Comparison of ENCODE assay signal across 1 cellular context in the genomic region with DNA sequence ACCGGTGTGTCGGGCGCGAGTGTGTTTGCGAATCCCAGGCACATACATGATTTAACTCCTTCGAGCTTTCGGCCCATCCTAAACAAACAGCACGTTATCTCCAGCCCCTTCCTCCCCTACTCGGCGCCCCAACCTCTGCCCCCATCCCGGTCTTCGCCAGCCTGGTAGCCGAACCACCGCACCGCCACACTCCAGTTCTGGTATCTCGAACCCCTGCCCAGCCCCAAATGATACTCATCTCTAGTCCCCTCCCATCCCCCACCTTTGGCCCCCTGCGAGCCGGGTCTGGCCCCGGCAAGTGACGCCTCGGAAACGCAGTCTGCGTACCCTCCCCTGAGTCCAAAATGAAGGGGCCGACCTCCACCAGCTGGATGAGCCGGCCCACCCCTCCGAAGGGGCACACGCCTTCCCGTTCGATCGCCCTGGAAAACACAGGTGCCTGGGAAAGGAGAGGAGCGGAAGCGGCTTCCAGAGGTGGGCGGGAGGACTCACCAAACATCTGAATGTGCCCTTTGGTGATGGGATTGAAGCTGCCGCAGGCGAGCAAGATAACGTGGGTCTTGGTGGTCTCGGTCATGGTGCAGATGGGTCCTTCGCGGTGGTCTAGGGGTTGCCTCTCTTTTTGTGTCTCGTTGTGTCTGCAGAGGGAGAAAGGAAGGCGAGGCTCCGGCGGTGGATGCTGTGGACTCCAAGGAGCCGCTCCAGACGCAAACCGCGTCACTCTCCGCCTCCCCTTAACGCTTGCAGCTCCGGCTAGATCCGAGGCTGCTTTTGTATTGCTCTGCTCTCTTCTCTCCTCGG.
TF ChIP-seq lines count a peak whose summit lies in the region.

Gene NMNAT2, minus strand, starts transcription at position 690 of the 801 bp plus-strand sequence. Its CDS starts 113 bp downstream, at position 577.

TF ChIP-seq in WTC11, 78 proteins besides CTCF, POLR2A, EP300 and RAD21 (continued from another document and continues in another):
- TF ChIP-seq KAT7 (CRISPR knock-in tag; IDR thresholded peaks at IDR 0.05; ENCODE audit: borderline replicate concordance) (no peak; the same call in 1 of the 2 replicates), SP1 (CRISPR knock-in tag; conservative IDR thresholded peaks at IDR 0.05) (0 out of 2 replicates have a peak, but pooled peaks have one; percentile 20), ZNF416 (CRISPR knock-in tag; IDR thresholded peaks at IDR 0.05) (no peak), SOX15 (CRISPR knock-in tag; IDR thresholded peaks at IDR 0.05) (no peak), TCF7 (CRISPR knock-in tag; IDR thresholded peaks at IDR 0.05; ENCODE audit: low read depth) (no peak), GRHL2 (CRISPR knock-in tag; IDR thresholded peaks at IDR 0.05; ENCODE audit: insufficient replicate concordance, severe bottlenecking) (no peak), FOXP1 (CRISPR knock-in tag; IDR thresholded peaks at IDR 0.05; ENCODE audit: borderline replicate concordance) (peak; percentile 60; the same call in 1 of the 2 replicates), ETV6 (CRISPR knock-in tag; IDR thresholded peaks at IDR 0.05) (no peak; the same call in 1 of the 2 replicates), USF2 (CRISPR knock-in tag; IDR thresholded peaks at IDR 0.05) (no peak), CREB1 (CRISPR knock-in tag; IDR thresholded peaks at IDR 0.05) (peak; percentile 52; the same call in 1 of the 2 replicates), ZNF396 (CRISPR knock-in tag; IDR thresholded peaks at IDR 0.05; ENCODE audit: borderline replicate concordance) (no peak), MXD4 (CRISPR knock-in tag; IDR thresholded peaks at IDR 0.05; ENCODE audit: borderline replicate concordance) (no peak), ZNF121 (CRISPR knock-in tag; IDR thresholded peaks at IDR 0.05) (peak; percentile 97), E2F4 (CRISPR knock-in tag; IDR thresholded peaks at IDR 0.05; ENCODE audit: borderline replicate concordance, low read depth) (no peak), ZBTB21 (CRISPR knock-in tag; IDR thresholded peaks at IDR 0.05; ENCODE audit: borderline replicate concordance) (no peak)
- TF ChIP-seq, protein P1, sequence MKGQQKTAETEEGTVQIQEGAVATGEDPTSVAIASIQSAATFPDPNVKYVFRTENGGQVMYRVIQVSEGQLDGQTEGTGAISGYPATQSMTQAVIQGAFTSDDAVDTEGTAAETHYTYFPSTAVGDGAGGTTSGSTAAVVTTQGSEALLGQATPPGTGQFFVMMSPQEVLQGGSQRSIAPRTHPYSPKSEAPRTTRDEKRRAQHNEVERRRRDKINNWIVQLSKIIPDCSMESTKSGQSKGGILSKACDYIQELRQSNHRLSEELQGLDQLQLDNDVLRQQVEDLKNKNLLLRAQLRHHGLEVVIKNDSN (CRISPR knock-in tag; IDR thresholded peaks at IDR 0.05), result no peak
- TF ChIP-seq, protein P2, sequence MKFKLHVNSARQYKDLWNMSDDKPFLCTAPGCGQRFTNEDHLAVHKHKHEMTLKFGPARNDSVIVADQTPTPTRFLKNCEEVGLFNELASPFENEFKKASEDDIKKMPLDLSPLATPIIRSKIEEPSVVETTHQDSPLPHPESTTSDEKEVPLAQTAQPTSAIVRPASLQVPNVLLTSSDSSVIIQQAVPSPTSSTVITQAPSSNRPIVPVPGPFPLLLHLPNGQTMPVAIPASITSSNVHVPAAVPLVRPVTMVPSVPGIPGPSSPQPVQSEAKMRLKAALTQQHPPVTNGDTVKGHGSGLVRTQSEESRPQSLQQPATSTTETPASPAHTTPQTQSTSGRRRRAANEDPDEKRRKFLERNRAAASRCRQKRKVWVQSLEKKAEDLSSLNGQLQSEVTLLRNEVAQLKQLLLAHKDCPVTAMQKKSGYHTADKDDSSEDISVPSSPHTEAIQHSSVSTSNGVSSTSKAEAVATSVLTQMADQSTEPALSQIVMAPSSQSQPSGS (CRISPR knock-in tag; IDR thresholded peaks at IDR 0.05; ENCODE audit: borderline replicate concordance, low read depth), result no peak
- TF ChIP-seq, protein P3, sequence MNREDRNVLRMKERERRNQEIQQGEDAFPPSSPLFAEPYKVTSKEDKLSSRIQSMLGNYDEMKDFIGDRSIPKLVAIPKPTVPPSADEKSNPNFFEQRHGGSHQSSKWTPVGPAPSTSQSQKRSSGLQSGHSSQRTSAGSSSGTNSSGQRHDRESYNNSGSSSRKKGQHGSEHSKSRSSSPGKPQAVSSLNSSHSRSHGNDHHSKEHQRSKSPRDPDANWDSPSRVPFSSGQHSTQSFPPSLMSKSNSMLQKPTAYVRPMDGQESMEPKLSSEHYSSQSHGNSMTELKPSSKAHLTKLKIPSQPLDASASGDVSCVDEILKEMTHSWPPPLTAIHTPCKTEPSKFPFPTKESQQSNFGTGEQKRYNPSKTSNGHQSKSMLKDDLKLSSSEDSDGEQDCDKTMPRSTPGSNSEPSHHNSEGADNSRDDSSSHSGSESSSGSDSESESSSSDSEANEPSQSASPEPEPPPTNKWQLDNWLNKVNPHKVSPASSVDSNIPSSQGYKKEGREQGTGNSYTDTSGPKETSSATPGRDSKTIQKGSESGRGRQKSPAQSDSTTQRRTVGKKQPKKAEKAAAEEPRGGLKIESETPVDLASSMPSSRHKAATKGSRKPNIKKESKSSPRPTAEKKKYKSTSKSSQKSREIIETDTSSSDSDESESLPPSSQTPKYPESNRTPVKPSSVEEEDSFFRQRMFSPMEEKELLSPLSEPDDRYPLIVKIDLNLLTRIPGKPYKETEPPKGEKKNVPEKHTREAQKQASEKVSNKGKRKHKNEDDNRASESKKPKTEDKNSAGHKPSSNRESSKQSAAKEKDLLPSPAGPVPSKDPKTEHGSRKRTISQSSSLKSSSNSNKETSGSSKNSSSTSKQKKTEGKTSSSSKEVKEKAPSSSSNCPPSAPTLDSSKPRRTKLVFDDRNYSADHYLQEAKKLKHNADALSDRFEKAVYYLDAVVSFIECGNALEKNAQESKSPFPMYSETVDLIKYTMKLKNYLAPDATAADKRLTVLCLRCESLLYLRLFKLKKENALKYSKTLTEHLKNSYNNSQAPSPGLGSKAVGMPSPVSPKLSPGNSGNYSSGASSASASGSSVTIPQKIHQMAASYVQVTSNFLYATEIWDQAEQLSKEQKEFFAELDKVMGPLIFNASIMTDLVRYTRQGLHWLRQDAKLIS (CRISPR knock-in tag; IDR thresholded peaks at IDR 0.05; ENCODE audit: borderline replicate concordance), result no peak
- TF ChIP-seq, protein P4, sequence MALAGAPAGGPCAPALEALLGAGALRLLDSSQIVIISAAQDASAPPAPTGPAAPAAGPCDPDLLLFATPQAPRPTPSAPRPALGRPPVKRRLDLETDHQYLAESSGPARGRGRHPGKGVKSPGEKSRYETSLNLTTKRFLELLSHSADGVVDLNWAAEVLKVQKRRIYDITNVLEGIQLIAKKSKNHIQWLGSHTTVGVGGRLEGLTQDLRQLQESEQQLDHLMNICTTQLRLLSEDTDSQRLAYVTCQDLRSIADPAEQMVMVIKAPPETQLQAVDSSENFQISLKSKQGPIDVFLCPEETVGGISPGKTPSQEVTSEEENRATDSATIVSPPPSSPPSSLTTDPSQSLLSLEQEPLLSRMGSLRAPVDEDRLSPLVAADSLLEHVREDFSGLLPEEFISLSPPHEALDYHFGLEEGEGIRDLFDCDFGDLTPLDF (CRISPR knock-in tag; IDR thresholded peaks at IDR 0.05), result no peak
- TF ChIP-seq, protein P5, sequence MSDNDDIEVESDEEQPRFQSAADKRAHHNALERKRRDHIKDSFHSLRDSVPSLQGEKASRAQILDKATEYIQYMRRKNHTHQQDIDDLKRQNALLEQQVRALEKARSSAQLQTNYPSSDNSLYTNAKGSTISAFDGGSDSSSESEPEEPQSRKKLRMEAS (CRISPR knock-in tag; IDR thresholded peaks at IDR 0.05), result peak; percentile 69; the same call in 1 of the 2 replicates
- TF ChIP-seq, protein P6, sequence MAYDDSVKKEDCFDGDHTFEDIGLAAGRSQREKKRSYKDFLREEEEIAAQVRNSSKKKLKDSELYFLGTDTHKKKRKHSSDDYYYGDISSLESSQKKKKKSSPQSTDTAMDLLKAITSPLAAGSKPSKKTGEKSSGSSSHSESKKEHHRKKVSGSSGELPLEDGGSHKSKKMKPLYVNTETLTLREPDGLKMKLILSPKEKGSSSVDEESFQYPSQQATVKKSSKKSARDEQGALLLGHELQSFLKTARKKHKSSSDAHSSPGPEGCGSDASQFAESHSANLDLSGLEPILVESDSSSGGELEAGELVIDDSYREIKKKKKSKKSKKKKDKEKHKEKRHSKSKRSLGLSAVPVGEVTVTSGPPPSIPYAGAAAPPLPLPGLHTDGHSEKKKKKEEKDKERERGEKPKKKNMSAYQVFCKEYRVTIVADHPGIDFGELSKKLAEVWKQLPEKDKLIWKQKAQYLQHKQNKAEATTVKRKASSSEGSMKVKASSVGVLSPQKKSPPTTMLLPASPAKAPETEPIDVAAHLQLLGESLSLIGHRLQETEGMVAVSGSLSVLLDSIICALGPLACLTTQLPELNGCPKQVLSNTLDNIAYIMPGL (CRISPR knock-in tag; IDR thresholded peaks at IDR 0.05), result no peak
- TF ChIP-seq, protein P7, sequence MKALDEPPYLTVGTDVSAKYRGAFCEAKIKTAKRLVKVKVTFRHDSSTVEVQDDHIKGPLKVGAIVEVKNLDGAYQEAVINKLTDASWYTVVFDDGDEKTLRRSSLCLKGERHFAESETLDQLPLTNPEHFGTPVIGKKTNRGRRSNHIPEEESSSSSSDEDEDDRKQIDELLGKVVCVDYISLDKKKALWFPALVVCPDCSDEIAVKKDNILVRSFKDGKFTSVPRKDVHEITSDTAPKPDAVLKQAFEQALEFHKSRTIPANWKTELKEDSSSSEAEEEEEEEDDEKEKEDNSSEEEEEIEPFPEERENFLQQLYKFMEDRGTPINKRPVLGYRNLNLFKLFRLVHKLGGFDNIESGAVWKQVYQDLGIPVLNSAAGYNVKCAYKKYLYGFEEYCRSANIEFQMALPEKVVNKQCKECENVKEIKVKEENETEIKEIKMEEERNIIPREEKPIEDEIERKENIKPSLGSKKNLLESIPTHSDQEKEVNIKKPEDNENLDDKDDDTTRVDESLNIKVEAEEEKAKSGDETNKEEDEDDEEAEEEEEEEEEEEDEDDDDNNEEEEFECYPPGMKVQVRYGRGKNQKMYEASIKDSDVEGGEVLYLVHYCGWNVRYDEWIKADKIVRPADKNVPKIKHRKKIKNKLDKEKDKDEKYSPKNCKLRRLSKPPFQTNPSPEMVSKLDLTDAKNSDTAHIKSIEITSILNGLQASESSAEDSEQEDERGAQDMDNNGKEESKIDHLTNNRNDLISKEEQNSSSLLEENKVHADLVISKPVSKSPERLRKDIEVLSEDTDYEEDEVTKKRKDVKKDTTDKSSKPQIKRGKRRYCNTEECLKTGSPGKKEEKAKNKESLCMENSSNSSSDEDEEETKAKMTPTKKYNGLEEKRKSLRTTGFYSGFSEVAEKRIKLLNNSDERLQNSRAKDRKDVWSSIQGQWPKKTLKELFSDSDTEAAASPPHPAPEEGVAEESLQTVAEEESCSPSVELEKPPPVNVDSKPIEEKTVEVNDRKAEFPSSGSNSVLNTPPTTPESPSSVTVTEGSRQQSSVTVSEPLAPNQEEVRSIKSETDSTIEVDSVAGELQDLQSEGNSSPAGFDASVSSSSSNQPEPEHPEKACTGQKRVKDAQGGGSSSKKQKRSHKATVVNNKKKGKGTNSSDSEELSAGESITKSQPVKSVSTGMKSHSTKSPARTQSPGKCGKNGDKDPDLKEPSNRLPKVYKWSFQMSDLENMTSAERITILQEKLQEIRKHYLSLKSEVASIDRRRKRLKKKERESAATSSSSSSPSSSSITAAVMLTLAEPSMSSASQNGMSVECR (CRISPR knock-in tag; IDR thresholded peaks at IDR 0.05; ENCODE audit: borderline replicate concordance), result no peak
- TF ChIP-seq, protein P8, sequence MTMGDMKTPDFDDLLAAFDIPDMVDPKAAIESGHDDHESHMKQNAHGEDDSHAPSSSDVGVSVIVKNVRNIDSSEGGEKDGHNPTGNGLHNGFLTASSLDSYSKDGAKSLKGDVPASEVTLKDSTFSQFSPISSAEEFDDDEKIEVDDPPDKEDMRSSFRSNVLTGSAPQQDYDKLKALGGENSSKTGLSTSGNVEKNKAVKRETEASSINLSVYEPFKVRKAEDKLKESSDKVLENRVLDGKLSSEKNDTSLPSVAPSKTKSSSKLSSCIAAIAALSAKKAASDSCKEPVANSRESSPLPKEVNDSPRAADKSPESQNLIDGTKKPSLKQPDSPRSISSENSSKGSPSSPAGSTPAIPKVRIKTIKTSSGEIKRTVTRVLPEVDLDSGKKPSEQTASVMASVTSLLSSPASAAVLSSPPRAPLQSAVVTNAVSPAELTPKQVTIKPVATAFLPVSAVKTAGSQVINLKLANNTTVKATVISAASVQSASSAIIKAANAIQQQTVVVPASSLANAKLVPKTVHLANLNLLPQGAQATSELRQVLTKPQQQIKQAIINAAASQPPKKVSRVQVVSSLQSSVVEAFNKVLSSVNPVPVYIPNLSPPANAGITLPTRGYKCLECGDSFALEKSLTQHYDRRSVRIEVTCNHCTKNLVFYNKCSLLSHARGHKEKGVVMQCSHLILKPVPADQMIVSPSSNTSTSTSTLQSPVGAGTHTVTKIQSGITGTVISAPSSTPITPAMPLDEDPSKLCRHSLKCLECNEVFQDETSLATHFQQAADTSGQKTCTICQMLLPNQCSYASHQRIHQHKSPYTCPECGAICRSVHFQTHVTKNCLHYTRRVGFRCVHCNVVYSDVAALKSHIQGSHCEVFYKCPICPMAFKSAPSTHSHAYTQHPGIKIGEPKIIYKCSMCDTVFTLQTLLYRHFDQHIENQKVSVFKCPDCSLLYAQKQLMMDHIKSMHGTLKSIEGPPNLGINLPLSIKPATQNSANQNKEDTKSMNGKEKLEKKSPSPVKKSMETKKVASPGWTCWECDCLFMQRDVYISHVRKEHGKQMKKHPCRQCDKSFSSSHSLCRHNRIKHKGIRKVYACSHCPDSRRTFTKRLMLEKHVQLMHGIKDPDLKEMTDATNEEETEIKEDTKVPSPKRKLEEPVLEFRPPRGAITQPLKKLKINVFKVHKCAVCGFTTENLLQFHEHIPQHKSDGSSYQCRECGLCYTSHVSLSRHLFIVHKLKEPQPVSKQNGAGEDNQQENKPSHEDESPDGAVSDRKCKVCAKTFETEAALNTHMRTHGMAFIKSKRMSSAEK (CRISPR knock-in tag; IDR thresholded peaks at IDR 0.05; ENCODE audit: borderline replicate concordance), result no peak
- TF ChIP-seq, protein P9, sequence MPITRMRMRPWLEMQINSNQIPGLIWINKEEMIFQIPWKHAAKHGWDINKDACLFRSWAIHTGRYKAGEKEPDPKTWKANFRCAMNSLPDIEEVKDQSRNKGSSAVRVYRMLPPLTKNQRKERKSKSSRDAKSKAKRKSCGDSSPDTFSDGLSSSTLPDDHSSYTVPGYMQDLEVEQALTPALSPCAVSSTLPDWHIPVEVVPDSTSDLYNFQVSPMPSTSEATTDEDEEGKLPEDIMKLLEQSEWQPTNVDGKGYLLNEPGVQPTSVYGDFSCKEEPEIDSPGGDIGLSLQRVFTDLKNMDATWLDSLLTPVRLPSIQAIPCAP (CRISPR knock-in tag; IDR thresholded peaks at IDR 0.05), result no peak
